1 cellular context compared by ENCODE assay signal in genomic region chr4:37826282-37827029, GRCh38.
A peak's percentile ranks its signal among the peaks of the same experiment; 100 is the strongest.
TF ChIP-seq lines count a peak whose summit lies in the region.

TSS of gene PGM2 (plus strand) at chr4:37826686. CDS start at chr4:37826733, 47 bp downstream.

TF ChIP-seq in K562, 482 proteins besides CTCF, POLR2A, EP300 and RAD21 (continued from another document and continues in another):
- TF ChIP-seq UBTF (IDR thresholded peaks at IDR 0.05; ENCODE audit: borderline replicate concordance in 1 of 2, low read depth in 2 of 2, low read length in 2 of 2) (0 out of 4 replicates have a peak, but pooled peaks have one; percentile 57 to 75), ZBTB40 (IDR thresholded peaks at IDR 0.05) (0 out of 2 replicates have a peak, but pooled peaks have one; percentile 14), ZBTB40 (CRISPR knock-in tag; IDR thresholded peaks at IDR 0.05) (no peak), PRPF4 (IDR thresholded peaks at IDR 0.05; ENCODE audit: insufficient read depth, low read depth, low read length, poor library complexity, severe bottlenecking) (no peak), FOXP1 (CRISPR knock-in tag; IDR thresholded peaks at IDR 0.05) (peak; percentile 78; the same call in 1 of the 2 replicates), HDAC6 (IDR thresholded peaks at IDR 0.05; ENCODE audit: low read depth, low read length) (no peak), ZNF696 (CRISPR knock-in tag; conservative IDR thresholded peaks at IDR 0.05) (no peak), ZNF324 (CRISPR knock-in tag; IDR thresholded peaks at IDR 0.05) (no peak), NFE2 (IDR thresholded peaks at IDR 0.05; ENCODE audit: low read depth) (no peak), TCF3 (CRISPR knock-in tag; IDR thresholded peaks at IDR 0.05) (0 out of 2 replicates have a peak, but pooled peaks have one; percentile 18), ZNF212 (CRISPR knock-in tag; IDR thresholded peaks at IDR 0.05) (no peak), CBX1 (IDR thresholded peaks at IDR 0.05; ENCODE audit: low read depth) (peak; percentile 86), ADNP (tag; IDR thresholded peaks at IDR 0.05) (no peak), PRDM10 (IDR thresholded peaks at IDR 0.05; ENCODE audit: partially characterized antibody) (peak; percentile 36), ZNF224 (CRISPR knock-in tag; IDR thresholded peaks at IDR 0.05) (no peak), TARDBP (IDR thresholded peaks at IDR 0.05) (no peak), POLR2B (IDR thresholded peaks at IDR 0.05; ENCODE audit: low read depth, partially characterized antibody) (peak; percentile 85), ZEB2 (IDR thresholded peaks at IDR 0.05) (no peak), NR2C1 (IDR thresholded peaks at IDR 0.05) (no peak), NR2C1 (tag; IDR thresholded peaks at IDR 0.05) (no peak), TEAD2 (tag; IDR thresholded peaks at IDR 0.05) (no peak), MLLT1 (IDR thresholded peaks at IDR 0.05) (0 out of 4 replicates have a peak, but pooled peaks of 1 of the 2 experiments have one; percentile 14), PHF8 (IDR thresholded peaks at IDR 0.05; ENCODE audit: borderline replicate concordance, low read length) (peak; percentile 97), ZNF184 (CRISPR knock-in tag; IDR thresholded peaks at IDR 0.05) (no peak), DACH1 (IDR thresholded peaks at IDR 0.05; ENCODE audit: partially characterized antibody) (no peak), RBM39 (optimal IDR thresholded peaks at IDR 0.05; ENCODE audit: low read depth, low read length) (no peak), FUS (optimal IDR thresholded peaks at IDR 0.05; ENCODE audit: low read depth, low read length) (no peak), KLF10 (CRISPR knock-in tag; IDR thresholded peaks at IDR 0.05) (no peak), MNT (conservative IDR thresholded peaks at IDR 0.05) (peak; percentile 91 to 92), ZSCAN29 (IDR thresholded peaks at IDR 0.05) (no peak), NONO (IDR thresholded peaks at IDR 0.05; ENCODE audit: low read depth in 2 of 2, low read length in 1 of 2) (peak; percentile 13 to 77; a peak in 3 of 4 replicates), CCNT2 (IDR thresholded peaks at IDR 0.05; ENCODE audit: borderline replicate concordance, extremely low read depth, insufficient read length, low read depth, low read length) (peak; percentile 60), CSDE1 (IDR thresholded peaks at IDR 0.05) (no peak; a peak in 1 of 4 replicates), ZNF134 (CRISPR knock-in tag; conservative IDR thresholded peaks at IDR 0.05) (no peak), ZNF253 (CRISPR knock-in tag; conservative IDR thresholded peaks at IDR 0.05) (no peak), HDAC3 (IDR thresholded peaks at IDR 0.05; ENCODE audit: borderline replicate concordance, partially characterized antibody) (no peak), ZNF740 (CRISPR knock-in tag; IDR thresholded peaks at IDR 0.05) (peak; percentile 16; the same call in 1 of the 2 replicates), ZNF740 (tag; IDR thresholded peaks at IDR 0.05) (no peak), SMAD3 (CRISPR knock-in tag; conservative IDR thresholded peaks at IDR 0.05) (no peak), PCBP2 (IDR thresholded peaks at IDR 0.05; ENCODE audit: low read depth, low read length, poor library complexity, severe bottlenecking) (no peak), E2F6 (IDR thresholded peaks at IDR 0.05; ENCODE audit: borderline replicate concordance in 1 of 2, extremely low read depth in 1 of 2, insufficient read depth in 1 of 2, insufficient read length in 1 of 2, low read depth in 1 of 2, low read length in 1 of 2, poor library complexity in 1 of 2, severe bottlenecking in 1 of 2) (peak; percentile 53 to 69), ZBTB9 (CRISPR knock-in tag; IDR thresholded peaks at IDR 0.05) (peak; percentile 61; the same call in 1 of the 2 replicates)
